ENCODE assay signal across 8 cellular contexts in genomic region chr20:35664544-35665206, GRCh38. TPM values are rescaled to one million over a fixed set of nuclear protein-coding genes. Genes with fewer than 3 reads are reported as not detected.
DNase-seq lines count a peak whose midpoint lies in the region; TF ChIP-seq lines count a peak whose summit lies in the region.

Gene CPNE1 (minus strand): TSS chr20:35664900. CDS start chr20:35632923, 31,977 bp downstream.
Gene RBM12 (minus strand): TSS chr20:35664900. CDS start chr20:35655322, 9,578 bp downstream.

- CTCF ChIA-PET in SK-N-SH (lab: Yijun Ruan, JAX): interaction anchor here (0.9 to 2.2 kb wide), 4 partner anchors 16 to 326 kb away, joined by 4 to 15 read pairs (median 5); partner anchors contain the start of genes NFS1 and ROMO1

- H3K27ac Mint-ChIP-seq in HFFc6: peak within 1 kb of the TSS; percentile 98

- POLR2A ChIA-PET in SK-N-SH (lab: Yijun Ruan, JAX): interaction anchor here (0.8 to 2.3 kb wide), 5 partner anchors 23 to 290 kb away, joined by 4 to 33 read pairs (median 5); partner anchors contain the start of genes CEP250, RBM39, SCAND1 and SPAG4

- H2AFZ ChIP-seq in SK-N-SH (ENCODE audit: low read depth): peak within 1 kb of the TSS; percentile 98

- H3K79me2 ChIP-seq in SK-N-SH (ENCODE audit: insufficient read depth): peaks cover 51% of the 10 kb centered on the region

- DNase-seq in GM04503 (ENCODE audit: low read depth) (peak; percentile 61), HFFc6 (peak; percentile 87), NCI-H1092 (lab: John Stamatoyannopoulos, UW) (peak; percentile 90), SK-N-SH (peak; percentile 98), globus pallidus (ENCODE audit: low spot score) (peak; percentile 93), nucleus accumbens (lab: John Stamatoyannopoulos, UW) (peak; percentile 20 to 95 (median 89)), superior temporal gyrus (ENCODE audit: extremely low spot score) (peak; percentile 97)
- DNase-seq in activated naive CD4-positive, alpha-beta T cell treated with anti-CD3 and anti-CD28 coated beads, Interleukin-2, amount 50 U/mL, for 16 hours: peak; percentile 91

- TF ChIP-seq CTCF in HFFc6 (IDR thresholded peaks at IDR 0.05): no peak
- TF ChIP-seq CTCF in SK-N-SH (IDR thresholded peaks at IDR 0.05): no peak

- H3K36me3 ChIP-seq in SK-N-SH (replicated peaks in 1 of 2; ENCODE audit: control insufficient read depth in 1 of 2, insufficient read depth in 2 of 2, low read length in 1 of 2): peaks cover 15 to 17% of the 10 kb centered on the region in 2 experiments

- 0 out of 2 replicates have a peak, but pooled peaks have one; percentile 1 for TF ChIP-seq RAD21 in SK-N-SH (IDR thresholded peaks at IDR 0.05; ENCODE audit: low read length)

- no peaks in the 10 kb centered on the region for H3K9me3 Mint-ChIP-seq in HFFc6

- H4K20me1 ChIP-seq in SK-N-SH (ENCODE audit: insufficient read depth): peaks cover 44% of the 10 kb centered on the region

- H3K27me3 ChIP-seq in SK-N-SH (ENCODE audit: insufficient read depth): no peaks in the 10 kb centered on the region

- H3K27ac ChIP-seq in SK-N-SH (ENCODE audit: low read depth in 2 of 2, low read length in 1 of 2): peak within 1 kb of the TSS; percentile 94 to 95

- peaks cover 2% of the 10 kb centered on the region for H3K27me3 Mint-ChIP-seq in HFFc6 (ENCODE audit: insufficient read depth)

- peaks cover 10 to 13% of the 10 kb centered on the region in 2 experiments; a peak in 2 of 4 replicates for H3K4me1 ChIP-seq in SK-N-SH (ENCODE audit: control insufficient read depth in 1 of 2, insufficient read depth in 2 of 2, low read depth in 1 of 2, low read length in 1 of 2)

- H3F3A ChIP-seq in SK-N-SH (replicated peaks; ENCODE audit: insufficient read depth): peaks cover 25% of the 10 kb centered on the region

- no peaks in the 10 kb centered on the region for H3K9me3 ChIP-seq in SK-N-SH

- H3K9ac ChIP-seq in SK-N-SH: peak within 1 kb of the TSS; percentile 98

- no peaks in the 10 kb centered on the region for H3K9me2 ChIP-seq in SK-N-SH

- TF ChIP-seq EP300 in SK-N-SH (IDR thresholded peaks at IDR 0.05; ENCODE audit: borderline replicate concordance in 1 of 2, low read depth in 1 of 2, low read length in 1 of 2): peak in 1 of 2 experiments; percentile 12; a peak in 1 of 4 replicates

- 2% methylated on average over 40 of the region's 57 CpGs for WGBS in SK-N-SH (ENCODE audit: low lambda C conversion rate)

- peaks cover 37% of the 10 kb centered on the region for H3K36me3 Mint-ChIP-seq in HFFc6 (ENCODE audit: low read depth)

- H3K4me3 Mint-ChIP-seq in HFFc6: peak within 1 kb of the TSS; percentile 89

- H3K4me2 ChIP-seq in SK-N-SH: peak within 1 kb of the TSS; percentile 97

- peaks cover 42% of the 10 kb centered on the region for H3K4me1 Mint-ChIP-seq in HFFc6 (ENCODE audit: low read depth)

- H3K4me3 ChIP-seq in SK-N-SH (ENCODE audit: low read depth in 2 of 2, low read length in 1 of 2): peak within 1 kb of the TSS; percentile 78 to 83

TF ChIP-seq in SK-N-SH, 30 proteins besides CTCF, POLR2A, EP300 and RAD21 (continues in another document):
- TF ChIP-seq RXRA (IDR thresholded peaks at IDR 0.05; ENCODE audit: borderline replicate concordance, low read depth) (no peak), IRF3 (IDR thresholded peaks at IDR 0.05; ENCODE audit: low read depth, low read length) (no peak), TEAD4 (IDR thresholded peaks at IDR 0.05; ENCODE audit: borderline replicate concordance, insufficient read depth) (peak; percentile 75; the same call in 1 of the 2 replicates), SMC3 (IDR thresholded peaks at IDR 0.05; ENCODE audit: low read depth, low read length) (no peak), USF2 (IDR thresholded peaks at IDR 0.05; ENCODE audit: borderline replicate concordance, low read depth, low read length) (no peak), MEF2A (IDR thresholded peaks at IDR 0.05; ENCODE audit: borderline replicate concordance, low read depth) (no peak), FOXM1 (IDR thresholded peaks at IDR 0.05; ENCODE audit: low read depth) (no peak), PBX3 (IDR thresholded peaks at IDR 0.05) (no peak), JUND (IDR thresholded peaks at IDR 0.05) (no peak), REST (IDR thresholded peaks at IDR 0.05; ENCODE audit: low read depth, low read length) (peak; percentile 42; the same call in 1 of the 2 replicates), RFX5 (IDR thresholded peaks at IDR 0.05; ENCODE audit: low read length) (no peak), FOSL2 (IDR thresholded peaks at IDR 0.05; ENCODE audit: borderline replicate concordance, low read depth) (no peak), ELF1 (IDR thresholded peaks at IDR 0.05) (peak; percentile 94), TAF1 (IDR thresholded peaks at IDR 0.05; ENCODE audit: borderline replicate concordance, low read depth, low read length) (peak; percentile 97), USF1 (IDR thresholded peaks at IDR 0.05; ENCODE audit: borderline replicate concordance, low read depth) (no peak), SIN3A (IDR thresholded peaks at IDR 0.05; ENCODE audit: borderline replicate concordance, low read depth, low read length) (no peak), FOXJ3 (CRISPR knock-in tag; IDR thresholded peaks at IDR 0.05) (no peak), NFIC (IDR thresholded peaks at IDR 0.05; ENCODE audit: borderline replicate concordance) (no peak), EZH2phosphoT487 (IDR thresholded peaks at IDR 0.05; ENCODE audit: borderline replicate concordance, low read depth) (no peak)

RNA-seq across cellular contexts. Expression of gene CPNE1, which starts in this region (rescaled TPM):
- 100 to 1,000 TPM; 200 to 230 (median 213) TPM for total RNA-seq in HFFc6 (2021; fragmentation: NEBNext Ultra II Directional; extraction: Animal tissue kit (Norgen Biotek cat#: 25700))
- 217 and 279 TPM in 2 replicates for polyA plus RNA-seq in SK-N-SH (2012; rRNA removed)
- 131 and 171 TPM in 2 replicates for polyA plus RNA-seq in SK-N-SH (2012; cell fraction: cytosol; rRNA removed)
- 585 and 668 TPM in 2 replicates for polyA plus RNA-seq in SK-N-SH (2012; cell fraction: nucleus; rRNA removed)

RNA-seq across cellular contexts. Expression of gene RBM12, which starts in this region (rescaled TPM):
- total RNA-seq in HFFc6 (2021; fragmentation: NEBNext Ultra II Directional; extraction: Animal tissue kit (Norgen Biotek cat#: 25700)): 10 to 100 TPM; 61.5 to 85.3 (median 78.7) TPM
- polyA plus RNA-seq in SK-N-SH (2012; rRNA removed): 41.9 and 56.7 TPM in 2 replicates
- polyA plus RNA-seq in SK-N-SH (2012; cell fraction: cytosol; rRNA removed): 37.7 and 43.4 TPM in 2 replicates
- polyA plus RNA-seq in SK-N-SH (2012; cell fraction: nucleus; rRNA removed): 55.0 and 78.3 TPM in 2 replicates

Comparison
In these comparisons a context has a peak if more than half of its experiments do, and no peak if none do; other contexts are left out.
1. Peak in every context shown above with its lines: DNase-seq, H3K4me3 ChIP-seq and H3K27ac ChIP-seq.